9 cellular contexts compared by ENCODE assay signal in the genomic region with DNA sequence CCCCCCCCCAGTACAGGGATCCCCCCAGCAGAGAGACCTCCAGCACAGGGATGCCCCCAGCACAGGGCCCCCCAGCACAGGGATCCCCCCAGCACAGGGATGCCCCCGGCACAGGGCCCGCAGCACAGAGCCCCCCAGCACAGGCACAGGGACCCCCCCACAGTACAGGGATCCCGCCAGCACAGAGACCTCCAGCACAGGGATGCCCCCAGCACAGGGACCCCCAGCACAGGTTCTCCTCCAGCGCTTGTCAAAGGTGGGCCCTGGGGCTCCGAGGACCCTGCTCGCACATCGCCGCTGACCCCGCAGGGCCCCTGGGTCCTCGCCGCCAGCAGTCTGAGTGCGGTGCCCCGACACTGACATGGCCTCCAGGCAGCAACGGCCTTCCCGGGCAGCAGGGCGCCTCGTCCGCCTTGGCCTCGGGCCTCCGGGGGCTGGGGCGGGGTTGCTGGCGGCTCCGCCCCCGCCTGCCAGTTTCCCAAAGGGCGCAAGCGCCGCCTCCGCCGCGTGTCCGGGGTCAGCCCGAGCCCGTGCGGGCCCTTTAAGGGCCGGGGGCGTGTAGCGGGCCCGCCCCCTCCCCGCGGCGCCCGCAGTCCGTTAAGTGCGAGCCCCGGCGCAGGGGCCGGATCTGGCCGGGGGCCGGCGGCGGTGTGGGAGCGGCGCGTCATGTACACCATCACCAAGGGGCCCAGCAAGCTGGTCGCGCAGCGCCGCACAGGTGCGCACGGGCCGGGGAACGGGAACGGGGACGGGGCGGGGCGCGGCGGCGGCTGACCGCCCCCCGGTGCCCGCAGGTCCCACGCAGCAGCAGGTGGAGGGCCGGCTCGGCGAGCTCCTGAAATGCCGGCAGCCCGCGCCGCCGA. TPM values are rescaled to one million over a fixed set of nuclear protein-coding genes. Genes with fewer than 3 reads are reported as not detected.
A peak's percentile ranks its signal among the peaks of the same experiment; 100 is the strongest.
DNase-seq lines count a peak whose midpoint lies in the region; ATAC-seq, FAIRE-seq and TF ChIP-seq lines count a peak whose summit lies in the region.
"Had no signal": no experiment of that assay in that cellular context is flagged by ENCODE, and none has a peak within 500 bp of the region (broad histone marks: within the 10 kb centered on the region; RNA-seq: fewer than 3 reads in every experiment).

A gene with protein sequence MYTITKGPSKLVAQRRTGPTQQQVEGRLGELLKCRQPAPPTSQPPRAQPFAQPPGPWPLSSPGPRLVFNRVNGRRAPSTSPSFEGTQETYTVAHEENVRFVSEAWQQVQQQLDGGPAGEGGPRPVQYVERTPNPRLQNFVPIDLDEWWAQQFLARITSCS (plus strand): TSS at position 503 of the 863 bp plus-strand sequence. CDS start 164 bp downstream, at position 667.

- no peaks in the 10 kb centered on the region for H3K9me3 ChIP-seq in pancreas

- H3K36me3 ChIP-seq in pancreas = no peaks in the 10 kb centered on the region

- H3K27me3 Mint-ChIP-seq in Calu3 (ENCODE audit: unreplicated experiment) (no peaks in the 10 kb centered on the region), type B pancreatic cell (peaks cover 3% of the 10 kb centered on the region)

- no peaks in the 10 kb centered on the region for H3K27me3 ChIP-seq in pancreas

- peaks cover 35% of the 10 kb centered on the region for H3K4me1 Mint-ChIP-seq in Calu3 (ENCODE audit: low read depth, unreplicated experiment)
- H3K4me1 Mint-ChIP-seq in type B pancreatic cell (ENCODE audit: unreplicated experiment) = peaks cover 2% of the 10 kb centered on the region

- ATAC-seq in GM21515 (IDR thresholded peaks at IDR 0.05; ENCODE audit: unreplicated experiment) (peak; percentile 40), SK-N-SH treated with all-trans-retinoic acid at 6 μM for 48 hours (peak; percentile 70), Right ventricle myocardium superior (ENCODE audit: poor library complexity) (peak; percentile 70), pancreas (peak; percentile 57 to 77 (median 72))

- WGBS in pancreas, 2 donors = 1% methylated on average over 71 to 81 of the region's 81 CpGs

- no peak for TF ChIP-seq CTCF in Calu3 (IDR thresholded peaks at IDR 0.05; ENCODE audit: unreplicated experiment)
- TF ChIP-seq CTCF in pancreas (IDR thresholded peaks at IDR 0.05) = no peak
- no peak for TF ChIP-seq CTCF in type B pancreatic cell (conservative IDR thresholded peaks at IDR 0.05)

- H3K4me3 Mint-ChIP-seq in Calu3 (ENCODE audit: low read depth, unreplicated experiment) (peak within 1 kb of the TSS; percentile 76), type B pancreatic cell (peak within 1 kb of the TSS; percentile 80)

- H3K9me3 Mint-ChIP-seq in Calu3 (ENCODE audit: low read depth, unreplicated experiment) (no peaks in the 10 kb centered on the region), type B pancreatic cell (no peaks in the 10 kb centered on the region)

- peaks cover 21 to 25% (median 24%) of the 10 kb centered on the region in 3 donors for H3K4me1 ChIP-seq in pancreas

- H3K27ac ChIP-seq in pancreas = peak within 1 kb of the TSS; percentile 84 to 88 (median 86)
- H3K27ac ChIP-seq: epithelial cell of prostate had no signal

- intact Hi-C loops in Calu3 (cut with micrococcal nuclease; ENCODE audit: unreplicated experiment) (no loop called here), Right ventricle myocardium superior (cut with DNase I) (no loop called here), pancreas (cut with DNase I) (no loop called here)

- no TSS peak for BruUV-seq in Calu3 (replicated peaks; lab: Mats Ljungman, UMichigan)

- FAIRE-seq in pancreas (lab: Jason Lieb, UNC) = no peak

- peak within 1 kb of the TSS; percentile 79 to 94 (median 81) for H3K4me3 ChIP-seq in pancreas

- H3K27ac Mint-ChIP-seq in Calu3 (ENCODE audit: unreplicated experiment) (no peak within 1 kb of the TSS), type B pancreatic cell (no peak within 1 kb of the TSS)

- H3K36me3 Mint-ChIP-seq in Calu3 (ENCODE audit: insufficient read depth, unreplicated experiment) (peaks cover 71% of the 10 kb centered on the region), type B pancreatic cell (no peaks in the 10 kb centered on the region)

- CTCF ChIA-PET in Calu3 (lab: Charles Lee) = no interaction called here

- DNase-seq in Calu3 = peak; percentile 93
- peak; percentile 22 to 46 for DNase-seq in Kasumi-1 (lab: John Stamatoyannopoulos, UW)
- peak; percentile 39 for DNase-seq in activated naive CD8-positive, alpha-beta T cell treated with anti-CD3 and anti-CD28 coated beads, Interleukin-2, amount 50 U/mL, for 16 hours (ENCODE audit: low read depth, low spot score)
- peak; percentile 93 for DNase-seq in Right ventricle myocardium superior
- DNase-seq in pancreas = peak; percentile 87 to 96 (median 92)
- peak; percentile 89 for DNase-seq in type B pancreatic cell (ENCODE audit: extremely low spot score, unreplicated experiment)

TF ChIP-seq in SK-N-SH treated with all-trans-retinoic acid at 6 μM for 48 hours, 23 proteins besides CTCF, POLR2A, EP300 and RAD21 (continues in another document):
- TF ChIP-seq, protein P1, sequence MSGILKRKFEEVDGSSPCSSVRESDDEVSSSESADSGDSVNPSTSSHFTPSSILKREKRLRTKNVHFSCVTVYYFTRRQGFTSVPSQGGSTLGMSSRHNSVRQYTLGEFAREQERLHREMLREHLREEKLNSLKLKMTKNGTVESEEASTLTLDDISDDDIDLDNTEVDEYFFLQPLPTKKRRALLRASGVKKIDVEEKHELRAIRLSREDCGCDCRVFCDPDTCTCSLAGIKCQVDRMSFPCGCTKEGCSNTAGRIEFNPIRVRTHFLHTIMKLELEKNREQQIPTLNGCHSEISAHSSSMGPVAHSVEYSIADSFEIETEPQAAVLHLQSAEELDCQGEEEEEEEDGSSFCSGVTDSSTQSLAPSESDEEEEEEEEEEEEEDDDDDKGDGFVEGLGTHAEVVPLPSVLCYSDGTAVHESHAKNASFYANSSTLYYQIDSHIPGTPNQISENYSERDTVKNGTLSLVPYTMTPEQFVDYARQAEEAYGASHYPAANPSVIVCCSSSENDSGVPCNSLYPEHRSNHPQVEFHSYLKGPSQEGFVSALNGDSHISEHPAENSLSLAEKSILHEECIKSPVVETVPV (CRISPR knock-in tag; IDR thresholded peaks at IDR 0.05) = no peak
- no peak for TF ChIP-seq RARB (CRISPR knock-in tag; IDR thresholded peaks at IDR 0.05)
- no peak for TF ChIP-seq ESRRG (CRISPR knock-in tag; IDR thresholded peaks at IDR 0.05)
- TF ChIP-seq, protein P2, sequence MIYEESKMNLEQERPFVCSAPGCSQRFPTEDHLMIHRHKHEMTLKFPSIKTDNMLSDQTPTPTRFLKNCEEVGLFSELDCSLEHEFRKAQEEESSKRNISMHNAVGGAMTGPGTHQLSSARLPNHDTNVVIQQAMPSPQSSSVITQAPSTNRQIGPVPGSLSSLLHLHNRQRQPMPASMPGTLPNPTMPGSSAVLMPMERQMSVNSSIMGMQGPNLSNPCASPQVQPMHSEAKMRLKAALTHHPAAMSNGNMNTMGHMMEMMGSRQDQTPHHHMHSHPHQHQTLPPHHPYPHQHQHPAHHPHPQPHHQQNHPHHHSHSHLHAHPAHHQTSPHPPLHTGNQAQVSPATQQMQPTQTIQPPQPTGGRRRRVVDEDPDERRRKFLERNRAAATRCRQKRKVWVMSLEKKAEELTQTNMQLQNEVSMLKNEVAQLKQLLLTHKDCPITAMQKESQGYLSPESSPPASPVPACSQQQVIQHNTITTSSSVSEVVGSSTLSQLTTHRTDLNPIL (CRISPR knock-in tag; IDR thresholded peaks at IDR 0.05; ENCODE audit: low read depth) = no peak
- TF ChIP-seq SNAI2 (CRISPR knock-in tag; IDR thresholded peaks at IDR 0.05) = no peak
- no peak for TF ChIP-seq ZNF565 (CRISPR knock-in tag; conservative IDR thresholded peaks at IDR 0.05; ENCODE audit: low read depth)
- TF ChIP-seq ZNF70 (CRISPR knock-in tag; IDR thresholded peaks at IDR 0.05) = no peak
- TF ChIP-seq, protein P3, sequence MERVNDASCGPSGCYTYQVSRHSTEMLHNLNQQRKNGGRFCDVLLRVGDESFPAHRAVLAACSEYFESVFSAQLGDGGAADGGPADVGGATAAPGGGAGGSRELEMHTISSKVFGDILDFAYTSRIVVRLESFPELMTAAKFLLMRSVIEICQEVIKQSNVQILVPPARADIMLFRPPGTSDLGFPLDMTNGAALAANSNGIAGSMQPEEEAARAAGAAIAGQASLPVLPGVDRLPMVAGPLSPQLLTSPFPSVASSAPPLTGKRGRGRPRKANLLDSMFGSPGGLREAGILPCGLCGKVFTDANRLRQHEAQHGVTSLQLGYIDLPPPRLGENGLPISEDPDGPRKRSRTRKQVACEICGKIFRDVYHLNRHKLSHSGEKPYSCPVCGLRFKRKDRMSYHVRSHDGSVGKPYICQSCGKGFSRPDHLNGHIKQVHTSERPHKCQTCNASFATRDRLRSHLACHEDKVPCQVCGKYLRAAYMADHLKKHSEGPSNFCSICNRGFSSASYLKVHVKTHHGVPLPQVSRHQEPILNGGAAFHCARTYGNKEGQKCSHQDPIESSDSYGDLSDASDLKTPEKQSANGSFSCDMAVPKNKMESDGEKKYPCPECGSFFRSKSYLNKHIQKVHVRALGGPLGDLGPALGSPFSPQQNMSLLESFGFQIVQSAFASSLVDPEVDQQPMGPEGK (CRISPR knock-in tag; IDR thresholded peaks at IDR 0.05; ENCODE audit: borderline replicate concordance) = no peak
- TF ChIP-seq BACH2 (CRISPR knock-in tag; IDR thresholded peaks at IDR 0.05; ENCODE audit: borderline replicate concordance) = no peak
- TF ChIP-seq, protein P4, sequence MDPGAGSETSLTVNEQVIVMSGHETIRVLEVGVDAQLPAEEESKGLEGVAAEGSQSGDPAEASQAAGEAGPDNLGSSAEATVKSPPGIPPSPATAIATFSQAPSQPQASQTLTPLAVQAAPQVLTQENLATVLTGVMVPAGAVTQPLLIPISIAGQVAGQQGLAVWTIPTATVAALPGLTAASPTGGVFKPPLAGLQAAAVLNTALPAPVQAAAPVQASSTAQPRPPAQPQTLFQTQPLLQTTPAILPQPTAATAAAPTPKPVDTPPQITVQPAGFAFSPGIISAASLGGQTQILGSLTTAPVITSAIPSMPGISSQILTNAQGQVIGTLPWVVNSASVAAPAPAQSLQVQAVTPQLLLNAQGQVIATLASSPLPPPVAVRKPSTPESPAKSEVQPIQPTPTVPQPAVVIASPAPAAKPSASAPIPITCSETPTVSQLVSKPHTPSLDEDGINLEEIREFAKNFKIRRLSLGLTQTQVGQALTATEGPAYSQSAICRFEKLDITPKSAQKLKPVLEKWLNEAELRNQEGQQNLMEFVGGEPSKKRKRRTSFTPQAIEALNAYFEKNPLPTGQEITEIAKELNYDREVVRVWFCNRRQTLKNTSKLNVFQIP (CRISPR knock-in tag; IDR thresholded peaks at IDR 0.05; ENCODE audit: borderline replicate concordance, low read depth) = no peak
- no peak for TF ChIP-seq TOX (CRISPR knock-in tag; IDR thresholded peaks at IDR 0.05; ENCODE audit: borderline replicate concordance)
- TF ChIP-seq ISL1 (CRISPR knock-in tag; IDR thresholded peaks at IDR 0.05) = no peak
- TF ChIP-seq ZNF8 (CRISPR knock-in tag; IDR thresholded peaks at IDR 0.05) = no peak
- TF ChIP-seq ZC3H10 (CRISPR knock-in tag; IDR thresholded peaks at IDR 0.05) = no peak
- no peak for TF ChIP-seq PPARA (CRISPR knock-in tag; IDR thresholded peaks at IDR 0.05; ENCODE audit: borderline replicate concordance)

RNA-seq across cellular contexts. Expression of the gene that starts here (rescaled TPM):
- total RNA-seq in Calu3 (2022) (56.3 and 60.7 TPM in 2 replicates), Right ventricle myocardium superior (205 TPM), pancreas (10 to 100 TPM; 19.0 to 33.9 (median 21.9) TPM), type B pancreatic cell (ENCODE audit: low replicate concordance) (36.8 and 39.1 TPM in 2 replicates)
- polyA plus RNA-seq in pancreas = 10 to 100 TPM; 65.1 to 89.3 TPM

Comparison
In these comparisons a context has a peak if more than half of its experiments do, and no peak if none do; other contexts are left out.
1. Peak in every context shown above with its lines: DNase-seq, ATAC-seq, H3K4me3 ChIP-seq and H3K27ac ChIP-seq.
2. DNase-seq: peak in every context shown above with its lines; median percentile 93 in Calu3; 93 in Right ventricle myocardium superior; 92 in pancreas; 89 in type B pancreatic cell; 39 in activated naive CD8-positive, alpha-beta T cell treated with anti-CD3 and anti-CD28 coated beads, Interleukin-2, amount 50 U/mL, for 16 hours; 34 in Kasumi-1.